In genomic region chr5:16577677-16578076, GRCh38 we compare ENCODE assay signal across 20 cellular contexts. TPM values are rescaled to one million over a fixed set of nuclear protein-coding genes. Genes with fewer than 3 reads are reported as not detected.
DNase-seq lines count a peak whose midpoint lies in the region; TF ChIP-seq lines count a peak whose summit lies in the region.
"Had no signal": no experiment of that assay in that cellular context is flagged by ENCODE, and none has a peak within 500 bp of the region (broad histone marks: within the 10 kb centered on the region; RNA-seq: fewer than 3 reads in every experiment).

No MANE protein-coding gene starts in this region.

- H3K4me3 Mint-ChIP-seq in activated naive CD4-positive, alpha-beta T cell treated with anti-CD3 and anti-CD28 coated beads for 36 hours: no peak overlapping the region
- H3K4me3 Mint-ChIP-seq in activated naive CD8-positive, alpha-beta T cell treated with anti-CD3 and anti-CD28 coated beads for 36 hours: no peak overlapping the region
- H3K4me3 Mint-ChIP-seq in nephron: no peak overlapping the region
- H3K4me3 Mint-ChIP-seq: activated naive CD4-positive, alpha-beta T cell treated with anti-CD3 and anti-CD28 coated beads, Interleukin-2, amount 50 U/mL, for 24 hours; activated T-cell treated with anti-CD3 and anti-CD28 coated beads, Interleukin-2, amount 50 U/mL, for 72 hours; HFFc6; T-helper 1 cell treated with Interleukin-12 subunit alpha and Interleukin-12 subunit beta and Interleukin-4 antibody, amounts not matched to agents 30 μg/mL and 1 μg/mL, for 36 hours; type B pancreatic cell had no signal

- H3K4me1 Mint-ChIP-seq in activated naive CD4-positive, alpha-beta T cell treated with anti-CD3 and anti-CD28 coated beads for 36 hours (ENCODE audit: low read depth): peaks cover 28% of the 10 kb centered on the region
- peaks cover 34% of the 10 kb centered on the region for H3K4me1 Mint-ChIP-seq in activated naive CD8-positive, alpha-beta T cell treated with anti-CD3 and anti-CD28 coated beads for 36 hours
- H3K4me1 Mint-ChIP-seq in nephron: peaks cover 22% of the 10 kb centered on the region

- peak; percentile 38 for DNase-seq in activated naive CD4-positive, alpha-beta T cell treated with anti-CD3 and anti-CD28 coated beads for 36 hours
- DNase-seq in activated naive CD4-positive, alpha-beta T cell treated with Interleukin-2 at 50 U/mL for 16 hours: no peak
- DNase-seq in NAMALWA (ENCODE audit: low spot score) (peak; percentile 35), SIG-M5 (lab: John Stamatoyannopoulos, UW) (no peak), COLO668 (lab: John Stamatoyannopoulos, UW; ENCODE audit: unreplicated experiment) (no peak), islet precursor cell (no peak)
- peak; percentile 4 for DNase-seq in activated naive CD8-positive, alpha-beta T cell treated with anti-CD3 and anti-CD28 coated beads for 36 hours
- DNase-seq: activated CD4-positive, alpha-beta T cell treated with anti-CD3 and anti-CD28 coated beads, Interleukin-2, amount 50 U/mL, for 48 hours; activated T-cell treated with anti-CD3 and anti-CD28 coated beads, Interleukin-2, amount 50 U/mL, for 72 hours; DMS 273 treated with DMSO at 0.1 percent for 48 hours; HFFc6; MG63; NCI-H524 treated with DMSO at 0.1 percent for 48 hours; NK-92 treated with Interleukin-12 subunit alpha and Interleukin-12 subunit beta, amount 100 ng/mL, for 24 hours had no signal

- H3K36me3 Mint-ChIP-seq in activated naive CD4-positive, alpha-beta T cell treated with anti-CD3 and anti-CD28 coated beads for 36 hours (ENCODE audit: low read depth): peaks cover 8% of the 10 kb centered on the region
- peaks cover 17% of the 10 kb centered on the region for H3K36me3 Mint-ChIP-seq in activated naive CD8-positive, alpha-beta T cell treated with anti-CD3 and anti-CD28 coated beads for 36 hours
- H3K36me3 Mint-ChIP-seq in nephron (ENCODE audit: low read depth): peaks cover 3% of the 10 kb centered on the region
- H3K36me3 Mint-ChIP-seq: type B pancreatic cell had no signal

- peak overlapping the region; percentile 3 for H3K27ac Mint-ChIP-seq in activated naive CD4-positive, alpha-beta T cell treated with anti-CD3 and anti-CD28 coated beads for 36 hours
- H3K27ac Mint-ChIP-seq in activated naive CD8-positive, alpha-beta T cell treated with anti-CD3 and anti-CD28 coated beads for 36 hours: no peak overlapping the region
- peak overlapping the region in 2 of 3 experiments; percentile 20 to 66 for H3K27ac Mint-ChIP-seq in nephron
- H3K27ac Mint-ChIP-seq: activated naive CD4-positive, alpha-beta T cell treated with anti-CD3 and anti-CD28 coated beads, Interleukin-2, amount 50 U/mL, for 24 hours; activated T-cell treated with anti-CD3 and anti-CD28 coated beads, Interleukin-2, amount 50 U/mL, for 72 hours; HFFc6; IgD-negative memory B cell; progenitor cell of endocrine pancreas; T-helper 1 cell treated with Interleukin-12 subunit alpha and Interleukin-12 subunit beta and Interleukin-4 antibody, amounts not matched to agents 30 μg/mL and 1 μg/mL, for 36 hours; type B pancreatic cell had no signal

- no peak for TF ChIP-seq CTCF in nephron (IDR thresholded peaks at IDR 0.05; ENCODE audit: unreplicated experiment in 3 of 3)

- H3K9me3 Mint-ChIP-seq in activated naive CD4-positive, alpha-beta T cell treated with anti-CD3 and anti-CD28 coated beads for 36 hours: peaks cover 5% of the 10 kb centered on the region
- H3K9me3 Mint-ChIP-seq in activated naive CD8-positive, alpha-beta T cell treated with anti-CD3 and anti-CD28 coated beads for 36 hours: peaks cover 5% of the 10 kb centered on the region
- no peaks in the 10 kb centered on the region for H3K9me3 Mint-ChIP-seq in nephron
- H3K9me3 Mint-ChIP-seq: activated naive CD4-positive, alpha-beta T cell treated with anti-CD3 and anti-CD28 coated beads, Interleukin-2, amount 50 U/mL, for 24 hours; HFFc6; IgD-negative memory B cell; T-helper 1 cell treated with Interleukin-12 subunit alpha and Interleukin-12 subunit beta and Interleukin-4 antibody, amounts not matched to agents 30 μg/mL and 1 μg/mL, for 36 hours; type B pancreatic cell had no signal

- H3K27me3 Mint-ChIP-seq in activated naive CD4-positive, alpha-beta T cell treated with anti-CD3 and anti-CD28 coated beads for 36 hours (ENCODE audit: low read depth): no peaks in the 10 kb centered on the region
- H3K27me3 Mint-ChIP-seq in activated naive CD8-positive, alpha-beta T cell treated with anti-CD3 and anti-CD28 coated beads for 36 hours: no peaks in the 10 kb centered on the region
- peaks cover 10% of the 10 kb centered on the region for H3K27me3 Mint-ChIP-seq in nephron (ENCODE audit: low read depth)
- H3K27me3 Mint-ChIP-seq: activated naive CD4-positive, alpha-beta T cell treated with anti-CD3 and anti-CD28 coated beads, Interleukin-2, amount 50 U/mL, for 24 hours; IgD-negative memory B cell; type B pancreatic cell had no signal

- intact Hi-C loops in activated naive CD4-positive, alpha-beta T cell treated with anti-CD3 and anti-CD28 coated beads for 36 hours (cut with micrococcal nuclease): loop anchor here (2.0 kb wide), 1 partner anchor 15 kb away; no protein-coding TSS in a partner anchor

- CTCF ChIA-PET in activated naive CD4-positive, alpha-beta T cell treated with anti-CD3 and anti-CD28 coated beads for 36 hours (lab: Charles Lee): interaction anchor here (0.6 to 0.8 kb wide), 2 partner anchors 8 to 89 kb away, joined by 3 to 4 read pairs; no protein-coding TSS in a partner anchor

RNA-seq across cellular contexts. Expression of gene RETREG1, which starts 39.1 kb away (rescaled TPM):
- total RNA-seq in activated naive CD4-positive, alpha-beta T cell treated with anti-CD3 and anti-CD28 coated beads for 36 hours: 10 to 100 TPM; 19.3 to 20.0 TPM
- total RNA-seq in activated naive CD8-positive, alpha-beta T cell treated with anti-CD3 and anti-CD28 coated beads for 36 hours: 10 to 100 TPM; 25.1 to 27.3 TPM

Comparison
In these comparisons a context has a peak if more than half of its experiments do, and no peak if none do; other contexts are left out.
1. DNase-seq: peak in activated naive CD4-positive, alpha-beta T cell treated with anti-CD3 and anti-CD28 coated beads for 36 hours (single experiment), NAMALWA (single experiment) and activated naive CD8-positive, alpha-beta T cell treated with anti-CD3 and anti-CD28 coated beads for 36 hours (single experiment); none in activated naive CD4-positive, alpha-beta T cell treated with Interleukin-2 at 50 U/mL for 16 hours (single experiment), SIG-M5 (single experiment), COLO668 (single experiment) and islet precursor cell (single experiment).